33 cellular contexts compared by ENCODE assay signal in genomic region chr2:199717587-199717907, GRCh38.
"Had no signal": no experiment of that assay in that cellular context is flagged by ENCODE, and none has a peak within 500 bp of the region (broad histone marks: within the 10 kb centered on the region; RNA-seq: fewer than 3 reads in every experiment).

No MANE protein-coding gene starts in this region.

- H3K4me1 Mint-ChIP-seq: activated B cell treated with CpG ODN at 0.5 μM for 24 hours; activated naive CD4-positive, alpha-beta T cell treated with anti-CD3 and anti-CD28 coated beads, Interleukin-2, amount 50 U/mL, for 24 hours; activated naive CD8-positive, alpha-beta T cell treated with anti-CD3 and anti-CD28 coated beads for 36 hours; activated naive CD8-positive, alpha-beta T cell treated with anti-CD3 and anti-CD28 coated beads, Interleukin-2, amount 50 U/mL, for 24 hours; activated T-helper 17 cell treated with anti-CD3 and anti-CD28 coated beads, Interleukin-2, amount 50 U/mL, for 72 hours; endodermal cell; T-helper 17 cell had no signal

- H3K9me3 Mint-ChIP-seq: activated B cell treated with CpG ODN at 0.5 μM for 24 hours; activated CD8-positive, alpha-beta T cell treated with anti-CD3 and anti-CD28 coated beads for 36 hours; activated naive CD4-positive, alpha-beta T cell treated with anti-CD3 and anti-CD28 coated beads for 36 hours; activated naive CD4-positive, alpha-beta T cell treated with anti-CD3 and anti-CD28 coated beads, Interleukin-2, amount 50 U/mL, for 24 hours; activated naive CD8-positive, alpha-beta T cell treated with anti-CD3 and anti-CD28 coated beads, Interleukin-2, amount 50 U/mL, for 24 hours; activated T-cell treated with anti-CD3 and anti-CD28 coated beads, Interleukin-2, amount 50 U/mL, for 4 hours; activated T-helper 17 cell treated with anti-CD3 and anti-CD28 coated beads, Interleukin-2, amount 50 U/mL, for 72 hours; endodermal cell; T-helper 2 cell treated with Interferon-gamma antibody and Interleukin-4, amounts not matched to agents 5 μg/mL and 100 μg/mL, for 36 hours had no signal

- H3K4me3 Mint-ChIP-seq: activated B cell treated with CpG ODN at 0.5 μM for 24 hours; activated CD8-positive, alpha-beta T cell treated with anti-CD3 and anti-CD28 coated beads for 36 hours; activated naive CD4-positive, alpha-beta T cell treated with anti-CD3 and anti-CD28 coated beads for 36 hours; activated naive CD4-positive, alpha-beta T cell treated with anti-CD3 and anti-CD28 coated beads, Interleukin-2, amount 50 U/mL, for 24 hours; activated naive CD8-positive, alpha-beta T cell treated with anti-CD3 and anti-CD28 coated beads for 36 hours; activated naive CD8-positive, alpha-beta T cell treated with anti-CD3 and anti-CD28 coated beads, Interleukin-2, amount 50 U/mL, for 24 hours; activated T-cell treated with anti-CD3 and anti-CD28 coated beads, Interleukin-2, amount 50 U/mL, for 4 hours; activated T-helper 17 cell treated with anti-CD3 and anti-CD28 coated beads, Interleukin-2, amount 50 U/mL, for 72 hours; endodermal cell; T-helper 17 cell; T-helper 2 cell treated with Interferon-gamma antibody and Interleukin-4, amounts not matched to agents 5 μg/mL and 100 μg/mL, for 36 hours had no signal

- H3K36me3 Mint-ChIP-seq: activated naive CD4-positive, alpha-beta T cell treated with anti-CD3 and anti-CD28 coated beads, Interleukin-2, amount 50 U/mL, for 24 hours; activated naive CD8-positive, alpha-beta T cell treated with anti-CD3 and anti-CD28 coated beads for 36 hours had no signal

- DNase-seq: activated B cell treated with CpG ODN at 0.5 μM for 24 hours; activated CD4-positive, alpha-beta T cell treated with anti-CD3 and anti-CD28 coated beads for 48 hours; activated CD4-positive, alpha-beta T cell treated with anti-CD3 and anti-CD28 coated beads, Interleukin-2, amount 50 U/mL, for 1 hour; activated CD4-positive, alpha-beta T cell treated with anti-CD3 and anti-CD28 coated beads, Interleukin-2, amount 50 U/mL, for 48 hours; activated CD8-positive, alpha-beta memory T cell treated with anti-CD3 and anti-CD28 coated beads for 24 hours; activated CD8-positive, alpha-beta T cell treated with anti-CD3 and anti-CD28 coated beads for 36 hours; activated effector memory CD4-positive, alpha-beta T cell treated with Interleukin-2 at 50 U/mL for 16 hours; activated naive CD4-positive, alpha-beta T cell treated with anti-CD3 and anti-CD28 coated beads for 36 hours; activated naive CD8-positive, alpha-beta T cell treated with anti-CD3 and anti-CD28 coated beads for 36 hours; activated naive CD8-positive, alpha-beta T cell treated with anti-CD3 and anti-CD28 coated beads, Interleukin-2, amount 50 U/mL, for 24 hours; activated T-cell treated with anti-CD3 and anti-CD28 coated beads, Interleukin-2, amount 50 U/mL, for 4 hours; adrenal gland; aorta; body of pancreas; central memory CD4-positive, alpha-beta T cell; cerebellar nuclear complex; colonic mucosa; dorsolateral prefrontal cortex; effector memory CD4-positive, alpha-beta T cell; endodermal cell; gastrocnemius medialis; glutamatergic neuron; heart left ventricle; T-helper 17 cell; T1000; WERI-Rb-1 had no signal

- H3K9me3 ChIP-seq: adrenal gland, body of pancreas, colonic mucosa, gastrocnemius medialis had no signal

- H3K27me3 ChIP-seq: adrenal gland, body of pancreas, colonic mucosa, dorsolateral prefrontal cortex, esophagus muscularis mucosa, foreskin keratinocyte, gastrocnemius medialis, heart left ventricle had no signal

- ATAC-seq: activated CD4-positive, CD25-positive, alpha-beta regulatory T cell treated with anti-CD3 and anti-CD28 coated beads, Interleukin-2, amount 50 U/mL, for 24 hours; activated CD8-positive, alpha-beta T cell treated with anti-CD3 and anti-CD28 coated beads for 36 hours; activated naive CD8-positive, alpha-beta T cell treated with anti-CD3 and anti-CD28 coated beads, Interleukin-2, amount 50 U/mL, for 24 hours; activated T-cell treated with anti-CD3 and anti-CD28 coated beads, Interleukin-2, amount 50 U/mL, for 4 hours; activated T-helper 17 cell treated with anti-CD3 and anti-CD28 coated beads, Interleukin-2, amount 50 U/mL, for 72 hours; body of pancreas; gastrocnemius medialis; heart left ventricle; T-helper 17 cell had no signal

- H3K36me3 ChIP-seq: adrenal gland, cardiac muscle cell, colonic mucosa, esophagus muscularis mucosa, gastrocnemius medialis, heart left ventricle, WERI-Rb-1 had no signal

- H3K27ac Mint-ChIP-seq: activated B cell treated with CpG ODN at 0.5 μM for 24 hours; activated CD8-positive, alpha-beta T cell treated with anti-CD3 and anti-CD28 coated beads for 36 hours; activated naive CD4-positive, alpha-beta T cell treated with anti-CD3 and anti-CD28 coated beads for 36 hours; activated naive CD4-positive, alpha-beta T cell treated with anti-CD3 and anti-CD28 coated beads, Interleukin-2, amount 50 U/mL, for 24 hours; activated naive CD8-positive, alpha-beta T cell treated with anti-CD3 and anti-CD28 coated beads for 36 hours; activated naive CD8-positive, alpha-beta T cell treated with anti-CD3 and anti-CD28 coated beads, Interleukin-2, amount 50 U/mL, for 24 hours; activated T-helper 17 cell treated with anti-CD3 and anti-CD28 coated beads, Interleukin-2, amount 50 U/mL, for 72 hours; endodermal cell; T-helper 17 cell; T-helper 2 cell treated with Interferon-gamma antibody and Interleukin-4, amounts not matched to agents 5 μg/mL and 100 μg/mL, for 36 hours had no signal

- H3K27ac ChIP-seq: adrenal gland, body of pancreas, cardiac muscle cell, colonic mucosa, dorsolateral prefrontal cortex, esophagus muscularis mucosa, foreskin keratinocyte, gastrocnemius medialis, heart left ventricle, WERI-Rb-1 had no signal

- H3K4me1 ChIP-seq: adrenal gland, body of pancreas, colonic mucosa, foreskin keratinocyte, gastrocnemius medialis, heart left ventricle had no signal

- H3K4me3 ChIP-seq: adrenal gland, body of pancreas, cardiac muscle cell, colonic mucosa, dorsolateral prefrontal cortex, esophagus muscularis mucosa, gastrocnemius medialis, heart left ventricle had no signal
